ENCODE assay signal across 1 cellular context in the genomic region with DNA sequence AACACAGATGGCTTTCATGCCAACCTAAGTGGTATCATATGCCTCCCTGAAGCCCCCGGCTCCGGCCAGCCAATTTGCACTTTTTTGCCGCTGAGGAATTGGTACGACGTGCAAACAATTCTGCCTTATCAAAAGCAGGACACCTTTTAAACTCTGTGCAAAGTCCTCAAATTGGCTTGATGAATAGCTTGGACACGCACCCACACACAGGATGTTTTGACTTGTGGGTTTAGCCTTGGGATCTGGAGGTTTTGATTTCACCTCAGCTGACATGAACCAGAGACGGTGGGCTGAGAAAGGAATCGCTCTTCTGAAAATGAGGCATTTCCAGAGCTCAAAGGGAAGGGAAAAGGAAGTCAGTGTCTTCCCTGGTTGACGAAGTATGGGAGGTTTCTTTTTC.
TF ChIP-seq lines count a peak whose summit lies in the region.

No MANE protein-coding gene starts in this region.

TF ChIP-seq in H1, 55 proteins besides CTCF, POLR2A, EP300 and RAD21 (continued from another document):
- TF ChIP-seq, protein P1, sequence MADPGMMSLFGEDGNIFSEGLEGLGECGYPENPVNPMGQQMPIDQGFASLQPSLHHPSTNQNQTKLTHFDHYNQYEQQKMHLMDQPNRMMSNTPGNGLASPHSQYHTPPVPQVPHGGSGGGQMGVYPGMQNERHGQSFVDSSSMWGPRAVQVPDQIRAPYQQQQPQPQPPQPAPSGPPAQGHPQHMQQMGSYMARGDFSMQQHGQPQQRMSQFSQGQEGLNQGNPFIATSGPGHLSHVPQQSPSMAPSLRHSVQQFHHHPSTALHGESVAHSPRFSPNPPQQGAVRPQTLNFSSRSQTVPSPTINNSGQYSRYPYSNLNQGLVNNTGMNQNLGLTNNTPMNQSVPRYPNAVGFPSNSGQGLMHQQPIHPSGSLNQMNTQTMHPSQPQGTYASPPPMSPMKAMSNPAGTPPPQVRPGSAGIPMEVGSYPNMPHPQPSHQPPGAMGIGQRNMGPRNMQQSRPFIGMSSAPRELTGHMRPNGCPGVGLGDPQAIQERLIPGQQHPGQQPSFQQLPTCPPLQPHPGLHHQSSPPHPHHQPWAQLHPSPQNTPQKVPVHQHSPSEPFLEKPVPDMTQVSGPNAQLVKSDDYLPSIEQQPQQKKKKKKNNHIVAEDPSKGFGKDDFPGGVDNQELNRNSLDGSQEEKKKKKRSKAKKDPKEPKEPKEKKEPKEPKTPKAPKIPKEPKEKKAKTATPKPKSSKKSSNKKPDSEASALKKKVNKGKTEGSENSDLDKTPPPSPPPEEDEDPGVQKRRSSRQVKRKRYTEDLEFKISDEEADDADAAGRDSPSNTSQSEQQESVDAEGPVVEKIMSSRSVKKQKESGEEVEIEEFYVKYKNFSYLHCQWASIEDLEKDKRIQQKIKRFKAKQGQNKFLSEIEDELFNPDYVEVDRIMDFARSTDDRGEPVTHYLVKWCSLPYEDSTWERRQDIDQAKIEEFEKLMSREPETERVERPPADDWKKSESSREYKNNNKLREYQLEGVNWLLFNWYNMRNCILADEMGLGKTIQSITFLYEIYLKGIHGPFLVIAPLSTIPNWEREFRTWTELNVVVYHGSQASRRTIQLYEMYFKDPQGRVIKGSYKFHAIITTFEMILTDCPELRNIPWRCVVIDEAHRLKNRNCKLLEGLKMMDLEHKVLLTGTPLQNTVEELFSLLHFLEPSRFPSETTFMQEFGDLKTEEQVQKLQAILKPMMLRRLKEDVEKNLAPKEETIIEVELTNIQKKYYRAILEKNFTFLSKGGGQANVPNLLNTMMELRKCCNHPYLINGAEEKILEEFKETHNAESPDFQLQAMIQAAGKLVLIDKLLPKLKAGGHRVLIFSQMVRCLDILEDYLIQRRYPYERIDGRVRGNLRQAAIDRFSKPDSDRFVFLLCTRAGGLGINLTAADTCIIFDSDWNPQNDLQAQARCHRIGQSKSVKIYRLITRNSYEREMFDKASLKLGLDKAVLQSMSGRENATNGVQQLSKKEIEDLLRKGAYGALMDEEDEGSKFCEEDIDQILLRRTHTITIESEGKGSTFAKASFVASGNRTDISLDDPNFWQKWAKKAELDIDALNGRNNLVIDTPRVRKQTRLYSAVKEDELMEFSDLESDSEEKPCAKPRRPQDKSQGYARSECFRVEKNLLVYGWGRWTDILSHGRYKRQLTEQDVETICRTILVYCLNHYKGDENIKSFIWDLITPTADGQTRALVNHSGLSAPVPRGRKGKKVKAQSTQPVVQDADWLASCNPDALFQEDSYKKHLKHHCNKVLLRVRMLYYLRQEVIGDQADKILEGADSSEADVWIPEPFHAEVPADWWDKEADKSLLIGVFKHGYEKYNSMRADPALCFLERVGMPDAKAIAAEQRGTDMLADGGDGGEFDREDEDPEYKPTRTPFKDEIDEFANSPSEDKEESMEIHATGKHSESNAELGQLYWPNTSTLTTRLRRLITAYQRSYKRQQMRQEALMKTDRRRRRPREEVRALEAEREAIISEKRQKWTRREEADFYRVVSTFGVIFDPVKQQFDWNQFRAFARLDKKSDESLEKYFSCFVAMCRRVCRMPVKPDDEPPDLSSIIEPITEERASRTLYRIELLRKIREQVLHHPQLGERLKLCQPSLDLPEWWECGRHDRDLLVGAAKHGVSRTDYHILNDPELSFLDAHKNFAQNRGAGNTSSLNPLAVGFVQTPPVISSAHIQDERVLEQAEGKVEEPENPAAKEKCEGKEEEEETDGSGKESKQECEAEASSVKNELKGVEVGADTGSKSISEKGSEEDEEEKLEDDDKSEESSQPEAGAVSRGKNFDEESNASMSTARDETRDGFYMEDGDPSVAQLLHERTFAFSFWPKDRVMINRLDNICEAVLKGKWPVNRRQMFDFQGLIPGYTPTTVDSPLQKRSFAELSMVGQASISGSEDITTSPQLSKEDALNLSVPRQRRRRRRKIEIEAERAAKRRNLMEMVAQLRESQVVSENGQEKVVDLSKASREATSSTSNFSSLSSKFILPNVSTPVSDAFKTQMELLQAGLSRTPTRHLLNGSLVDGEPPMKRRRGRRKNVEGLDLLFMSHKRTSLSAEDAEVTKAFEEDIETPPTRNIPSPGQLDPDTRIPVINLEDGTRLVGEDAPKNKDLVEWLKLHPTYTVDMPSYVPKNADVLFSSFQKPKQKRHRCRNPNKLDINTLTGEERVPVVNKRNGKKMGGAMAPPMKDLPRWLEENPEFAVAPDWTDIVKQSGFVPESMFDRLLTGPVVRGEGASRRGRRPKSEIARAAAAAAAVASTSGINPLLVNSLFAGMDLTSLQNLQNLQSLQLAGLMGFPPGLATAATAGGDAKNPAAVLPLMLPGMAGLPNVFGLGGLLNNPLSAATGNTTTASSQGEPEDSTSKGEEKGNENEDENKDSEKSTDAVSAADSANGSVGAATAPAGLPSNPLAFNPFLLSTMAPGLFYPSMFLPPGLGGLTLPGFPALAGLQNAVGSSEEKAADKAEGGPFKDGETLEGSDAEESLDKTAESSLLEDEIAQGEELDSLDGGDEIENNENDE (IDR thresholded peaks at IDR 0.05; ENCODE audit: insufficient replicate concordance, low read length), result no peak
- TF ChIP-seq KDM4A (IDR thresholded peaks at IDR 0.05; ENCODE audit: low read depth, low read length, severe bottlenecking), result no peak
- no peak for TF ChIP-seq MAFK (IDR thresholded peaks at IDR 0.05; ENCODE audit: low read depth, low read length)
- TF ChIP-seq RXRA (IDR thresholded peaks at IDR 0.05; ENCODE audit: insufficient read depth, low read depth, low read length), result no peak
- TF ChIP-seq, protein P2, sequence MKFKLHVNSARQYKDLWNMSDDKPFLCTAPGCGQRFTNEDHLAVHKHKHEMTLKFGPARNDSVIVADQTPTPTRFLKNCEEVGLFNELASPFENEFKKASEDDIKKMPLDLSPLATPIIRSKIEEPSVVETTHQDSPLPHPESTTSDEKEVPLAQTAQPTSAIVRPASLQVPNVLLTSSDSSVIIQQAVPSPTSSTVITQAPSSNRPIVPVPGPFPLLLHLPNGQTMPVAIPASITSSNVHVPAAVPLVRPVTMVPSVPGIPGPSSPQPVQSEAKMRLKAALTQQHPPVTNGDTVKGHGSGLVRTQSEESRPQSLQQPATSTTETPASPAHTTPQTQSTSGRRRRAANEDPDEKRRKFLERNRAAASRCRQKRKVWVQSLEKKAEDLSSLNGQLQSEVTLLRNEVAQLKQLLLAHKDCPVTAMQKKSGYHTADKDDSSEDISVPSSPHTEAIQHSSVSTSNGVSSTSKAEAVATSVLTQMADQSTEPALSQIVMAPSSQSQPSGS (IDR thresholded peaks at IDR 0.05; ENCODE audit: low read length), result no peak
- TF ChIP-seq TBP (IDR thresholded peaks at IDR 0.05; ENCODE audit: low read depth, low read length), result no peak
TF ChIP-seq in H1: peak in this region for 0.
